In genomic region chr20:45898285-45898684, GRCh38 we compare ENCODE assay signal across 17 cellular contexts. TPM values are rescaled to one million over a fixed set of nuclear protein-coding genes. Genes with fewer than 3 reads are reported as not detected.
"Had no signal": no experiment of that assay in that cellular context is flagged by ENCODE, and none has a peak within 500 bp of the region (broad histone marks: within the 10 kb centered on the region; RNA-seq: fewer than 3 reads in every experiment).

No MANE protein-coding gene starts in this region.

- H3K4me3 ChIP-seq: mucosa of descending colon, suprapubic skin, transverse colon, uterus had no signal

- H3K27me3 ChIP-seq: suprapubic skin, transverse colon, uterus had no signal

- H3K36me3 ChIP-seq: uterus had no signal

- H3K27ac ChIP-seq: suprapubic skin, transverse colon, uterus had no signal

- DNase-seq: activated CD4-positive, alpha-beta T cell treated with anti-CD3 and anti-CD28 coated beads, Interleukin-2, amount 10 ng/mL, durations not matched to agents 24 days and 14 days; activated CD4-positive, CD25-positive, alpha-beta regulatory T cell; activated CD8-positive, alpha-beta T cell treated with anti-CD3 and anti-CD28 coated beads for 36 hours; activated naive CD4-positive, alpha-beta T cell treated with Interleukin-2 at 50 U/mL for 16 hours; activated naive CD8-positive, alpha-beta T cell treated with anti-CD3 and anti-CD28 coated beads, Interleukin-2, amount 10 ng/mL, durations not matched to agents 7 days and 5 days; activated T-cell treated with anti-CD3 and anti-CD28 coated beads, Interleukin-2, amount 50 U/mL, for 1 hour; amygdala; effector memory CD8-positive, alpha-beta T cell; immature natural killer cell; left ventricle myocardium superior; mucosa of descending colon; naive B cell; stimulated activated CD4-positive, alpha-beta T cell treated with anti-CD3 and anti-CD28 coated beads, Interleukin-2, amount 100 ng/mL, for 24 hours; T1000; transverse colon; uterus had no signal

- ATAC-seq: activated CD8-positive, alpha-beta T cell treated with anti-CD3 and anti-CD28 coated beads for 36 hours; effector memory CD8-positive, alpha-beta T cell; left ventricle myocardium superior; mucosa of descending colon had no signal

- H3K4me1 ChIP-seq: uterus had no signal

- H3K9me3 ChIP-seq: mucosa of descending colon, suprapubic skin, transverse colon, uterus had no signal

RNA-seq across cellular contexts. Expression of gene SPATA25, which starts 10.9 kb away (rescaled TPM):
- polyA plus RNA-seq: immature natural killer cell had no signal
